In genomic region chr11:119691020-119691666, GRCh38 we compare ENCODE assay signal across 11 cellular contexts. TPM values are rescaled to one million over a fixed set of nuclear protein-coding genes. Genes with fewer than 3 reads are reported as not detected.
DNase-seq lines count a peak whose midpoint lies in the region; ATAC-seq and TF ChIP-seq lines count a peak whose summit lies in the region.
"Had no signal": no experiment of that assay in that cellular context is flagged by ENCODE, and none has a peak within 500 bp of the region (broad histone marks: within the 10 kb centered on the region; RNA-seq: fewer than 3 reads in every experiment).

No MANE protein-coding gene starts in this region.

- H3K9ac ChIP-seq in BLaER1 treated with 17β-estradiol and CSF1 and Interleukin-3, amounts not matched to agents 10 nM and 100 nM: peak overlapping the region in 9 of 11 experiments; percentile 21 to 52 (median 30); a peak in 9 of 22 replicates
- H3K9ac ChIP-seq in endodermal cell (ENCODE audit: extremely low read depth, low read length, poor library complexity, severe bottlenecking): no peak overlapping the region

- peak overlapping the region; percentile 76 to 97 (median 87) for H3K4me2 ChIP-seq in BLaER1 treated with 17β-estradiol and CSF1 and Interleukin-3, amounts not matched to agents 10 nM and 100 nM

- peaks cover 64 to 100% (median 99%) of the 10 kb centered on the region in 10 experiments for H3K4me1 ChIP-seq in BLaER1 treated with 17β-estradiol and CSF1 and Interleukin-3, amounts not matched to agents 10 nM and 100 nM
- peaks cover 10% of the 10 kb centered on the region for H3K4me1 ChIP-seq in endodermal cell (ENCODE audit: control insufficient read depth, insufficient read depth, low read length)
- H3K4me1 ChIP-seq: SJSA1 had no signal

- H3K27me3 Mint-ChIP-seq in T-helper 2 cell treated with Interferon-gamma antibody and Interleukin-4, amounts not matched to agents 5 μg/mL and 100 μg/mL, for 36 hours (ENCODE audit: low read depth): no peaks in the 10 kb centered on the region
- no peaks in the 10 kb centered on the region for H3K27me3 Mint-ChIP-seq in endodermal cell (ENCODE audit: insufficient read depth)

- no peaks in the 10 kb centered on the region for H3K27me3 ChIP-seq in BLaER1 treated with 17β-estradiol and CSF1 and Interleukin-3, amounts not matched to agents 10 nM and 100 nM
- no peaks in the 10 kb centered on the region for H3K27me3 ChIP-seq in endodermal cell (ENCODE audit: control insufficient read depth, insufficient read depth, low read length, poor library complexity, severe bottlenecking)
- H3K27me3 ChIP-seq: body of pancreas, SJSA1 had no signal

- DNase-seq in T-helper 2 cell treated with Interferon-gamma antibody and Interleukin-4, amounts not matched to agents 5 μg/mL and 100 μg/mL, for 36 hours (ENCODE audit: low spot score): peak; percentile 24
- no peak for DNase-seq in endodermal cell
- DNase-seq in iPS-NIHi7 (ENCODE audit: extremely low spot score): no peak
- no peak for DNase-seq in HuH-7 (ENCODE audit: low spot score)
- no peak for DNase-seq in DMS79 treated with DMSO at 0.1 percent for 48 hours (lab: John Stamatoyannopoulos, UW)
- DNase-seq: body of pancreas, DMS153 had no signal

- no peaks in the 10 kb centered on the region for H3K36me3 Mint-ChIP-seq in T-helper 2 cell treated with Interferon-gamma antibody and Interleukin-4, amounts not matched to agents 5 μg/mL and 100 μg/mL, for 36 hours (ENCODE audit: low read depth)
- H3K36me3 Mint-ChIP-seq in endodermal cell (ENCODE audit: low read depth): no peaks in the 10 kb centered on the region

- peak; percentile 34 for TF ChIP-seq CTCF in endodermal cell (conservative IDR thresholded peaks at IDR 0.05)

- peak overlapping the region in 6 of 11 experiments; percentile 3 to 44 (median 18); a peak in 8 of 22 replicates for H3K27ac ChIP-seq in BLaER1 treated with 17β-estradiol and CSF1 and Interleukin-3, amounts not matched to agents 10 nM and 100 nM
- no peak overlapping the region for H3K27ac ChIP-seq in endodermal cell (ENCODE audit: low read depth, low read length)
- H3K27ac ChIP-seq: body of pancreas, SJSA1 had no signal

- no peak overlapping the region for H3K4me3 ChIP-seq in BLaER1 treated with 17β-estradiol and CSF1 and Interleukin-3, amounts not matched to agents 10 nM and 100 nM
- H3K4me3 ChIP-seq in endodermal cell (ENCODE audit: low read length): no peak overlapping the region
- H3K4me3 ChIP-seq: body of pancreas, SJSA1 had no signal

- H3K36me3 ChIP-seq in BLaER1 treated with 17β-estradiol and CSF1 and Interleukin-3, amounts not matched to agents 10 nM and 100 nM: no peaks in the 10 kb centered on the region
- H3K36me3 ChIP-seq in endodermal cell (ENCODE audit: control insufficient read depth, insufficient read depth, low read length): no peaks in the 10 kb centered on the region
- H3K36me3 ChIP-seq: SJSA1 had no signal

- H3K9me3 ChIP-seq in BLaER1 treated with 17β-estradiol and CSF1 and Interleukin-3, amounts not matched to agents 10 nM and 100 nM (replicated peaks in 1 of 11): no peaks in the 10 kb centered on the region
- no peaks in the 10 kb centered on the region for H3K9me3 ChIP-seq in endodermal cell (ENCODE audit: control insufficient read depth, low read length)
- H3K9me3 ChIP-seq: body of pancreas, SJSA1 had no signal

- H3K27ac Mint-ChIP-seq in T-helper 2 cell treated with Interferon-gamma antibody and Interleukin-4, amounts not matched to agents 5 μg/mL and 100 μg/mL, for 36 hours: peak overlapping the region; percentile 47
- peak overlapping the region; percentile 57 for H3K27ac Mint-ChIP-seq in endodermal cell

- WGBS in endodermal cell (ENCODE audit: insufficient coverage in 1 of 2, insufficient read length in 1 of 2), 2 experiments: 80 to 90% methylated on average over 2 to 9 of the region's 9 CpGs

- H3K4me1 Mint-ChIP-seq in T-helper 2 cell treated with Interferon-gamma antibody and Interleukin-4, amounts not matched to agents 5 μg/mL and 100 μg/mL, for 36 hours (ENCODE audit: low read depth): peaks cover 28% of the 10 kb centered on the region
- H3K4me1 Mint-ChIP-seq in endodermal cell: peaks cover 52% of the 10 kb centered on the region

- H4K20me1 ChIP-seq in BLaER1 treated with 17β-estradiol and CSF1 and Interleukin-3, amounts not matched to agents 10 nM and 100 nM: peaks cover 0 to 83% (median 34%) of the 10 kb centered on the region in 11 experiments; a peak in 14 of 22 replicates

- H3K9me3 Mint-ChIP-seq in T-helper 2 cell treated with Interferon-gamma antibody and Interleukin-4, amounts not matched to agents 5 μg/mL and 100 μg/mL, for 36 hours: no peaks in the 10 kb centered on the region
- no peaks in the 10 kb centered on the region for H3K9me3 Mint-ChIP-seq in endodermal cell

- H3K4me3 Mint-ChIP-seq in T-helper 2 cell treated with Interferon-gamma antibody and Interleukin-4, amounts not matched to agents 5 μg/mL and 100 μg/mL, for 36 hours: peak overlapping the region; percentile 52
- H3K4me3 Mint-ChIP-seq in endodermal cell: no peak overlapping the region

- ATAC-seq in GM19452 (IDR thresholded peaks at IDR 0.05; ENCODE audit: unreplicated experiment) (peak; percentile 56), HG02798 (IDR thresholded peaks at IDR 0.05; ENCODE audit: poor library complexity, unreplicated experiment) (no peak)
- ATAC-seq: body of pancreas had no signal

RNA-seq across cellular contexts. Expression of gene NECTIN1, which starts 37.9 kb away (rescaled TPM):
- total RNA-seq in endodermal cell: 10 to 100 TPM; 29.3 to 45.3 TPM
- polyA plus RNA-seq in endodermal cell (2013, experiment 1 of 2): 40.7 TPM
- 31.7 TPM for polyA plus RNA-seq in endodermal cell (2013, experiment 2 of 2)
